In genomic region chr1:222769181-222769580, GRCh38 we compare ENCODE assay signal across 1 cellular context.
TF ChIP-seq lines count a peak whose summit lies in the region.

No MANE protein-coding gene starts in this region.

TF ChIP-seq in GM12878, 131 proteins besides CTCF, POLR2A, EP300 and RAD21:
- TF ChIP-seq ZNF274 (IDR thresholded peaks at IDR 0.05; ENCODE audit: insufficient read depth, insufficient read length) (no peak), TCF3 (IDR thresholded peaks at IDR 0.05; ENCODE audit: borderline replicate concordance, insufficient read depth, low read depth, low read length) (no peak)
